1 cellular context compared by ENCODE assay signal in genomic region chr14:70357557-70357956, GRCh38.
TF ChIP-seq lines count a peak whose summit lies in the region.

No MANE protein-coding gene starts in this region.

TF ChIP-seq in endothelial cell of umbilical vein, 7 proteins besides CTCF, POLR2A, EP300 and RAD21:
- TF ChIP-seq FOS (IDR thresholded peaks at IDR 0.05; ENCODE audit: borderline replicate concordance, insufficient read depth, low read length) = no peak
- no peak for TF ChIP-seq JUN (IDR thresholded peaks at IDR 0.05; ENCODE audit: borderline replicate concordance, insufficient read depth, insufficient read length, low read depth)
- TF ChIP-seq POLR2AphosphoS5 (IDR thresholded peaks at IDR 0.05; ENCODE audit: insufficient read depth, low read depth, low read length) = no peak
- TF ChIP-seq EZH2 (IDR thresholded peaks at IDR 0.05; ENCODE audit: borderline replicate concordance, low read depth, low read length, severe bottlenecking) = no peak
- no peak for TF ChIP-seq MYC (IDR thresholded peaks at IDR 0.05; ENCODE audit: low read depth, low read length)
- no peak for TF ChIP-seq GATA2 (IDR thresholded peaks at IDR 0.05; ENCODE audit: insufficient read depth, insufficient read length, low read depth, low read length)
